14 cellular contexts compared by ENCODE assay signal in the genomic region with DNA sequence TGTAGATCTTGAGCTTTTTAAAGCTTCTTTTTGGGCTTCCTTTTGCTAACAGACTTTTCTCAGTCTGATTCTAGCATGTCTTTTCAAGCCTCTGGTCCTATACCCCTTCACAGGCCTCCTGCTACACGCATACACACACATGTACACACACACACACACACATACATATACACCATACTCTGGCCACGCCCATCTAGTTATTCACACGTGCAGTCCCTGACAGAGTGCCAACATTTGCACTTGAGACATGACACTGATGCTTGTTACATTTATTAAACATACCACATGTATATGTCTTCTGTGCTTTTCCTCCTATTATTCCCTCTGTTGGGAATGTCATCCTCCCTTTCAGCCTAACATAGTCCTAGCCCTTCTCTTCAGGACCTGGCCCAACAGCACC.
DNase-seq lines count a peak whose midpoint lies in the region; ATAC-seq and TF ChIP-seq lines count a peak whose summit lies in the region.
"Had no signal": no experiment of that assay in that cellular context is flagged by ENCODE, and none has a peak within 500 bp of the region (broad histone marks: within the 10 kb centered on the region; RNA-seq: fewer than 3 reads in every experiment).

No MANE protein-coding gene starts in this region.

- no peaks in the 10 kb centered on the region for H3K27me3 Mint-ChIP-seq in activated T-cell treated with anti-CD3 and anti-CD28 coated beads, Interleukin-2, amount 50 U/mL, for 24 hours
- no peaks in the 10 kb centered on the region for H3K27me3 Mint-ChIP-seq in activated T-cell treated with anti-CD3 and anti-CD28 coated beads, Interleukin-2, amount 50 U/mL, for 4 hours (ENCODE audit: low read depth)

- H3K27me3 ChIP-seq in ascending aorta = no peaks in the 10 kb centered on the region
- no peaks in the 10 kb centered on the region for H3K27me3 ChIP-seq in mucosa of rectum (ENCODE audit: control insufficient read depth in 2 of 2, insufficient read depth in 2 of 2, low read length in 2 of 2)
- H3K27me3 ChIP-seq: SJCRH30 had no signal

- ATAC-seq in activated T-cell treated with anti-CD3 and anti-CD28 coated beads, Interleukin-2, amount 50 U/mL, for 4 hours = no peak

- no peak overlapping the region for H3K9ac ChIP-seq in mucosa of rectum (ENCODE audit: low read depth in 1 of 2, low read length in 2 of 2)

- H3K4me1 ChIP-seq in ascending aorta (peaks cover 11 to 24% of the 10 kb centered on the region in 2 donors), mucosa of rectum (ENCODE audit: control insufficient read depth in 2 of 2, insufficient read depth in 2 of 2, low read length in 2 of 2) (peaks cover 6 to 14% of the 10 kb centered on the region in 2 donors)

- H3K9me3 ChIP-seq in ascending aorta (peaks cover 7 to 17% of the 10 kb centered on the region in 2 donors), mucosa of rectum (ENCODE audit: control insufficient read depth in 2 of 2, low read length in 2 of 2) (no peaks in the 10 kb centered on the region)

- TF ChIP-seq CTCF in ascending aorta (IDR thresholded peaks at IDR 0.05) = no peak

- intact Hi-C loops in ascending aorta (cut with DNase I) = no loop called here

- H3K36me3 ChIP-seq in ascending aorta (no peaks in the 10 kb centered on the region), mucosa of rectum (ENCODE audit: control insufficient read depth in 2 of 2, insufficient read depth in 2 of 2, low read length in 2 of 2) (no peaks in the 10 kb centered on the region)
- H3K36me3 ChIP-seq: SJCRH30 had no signal

- H3K9me3 Mint-ChIP-seq in activated T-cell treated with anti-CD3 and anti-CD28 coated beads, Interleukin-2, amount 50 U/mL, for 24 hours = peaks cover 8% of the 10 kb centered on the region
- H3K9me3 Mint-ChIP-seq in activated T-cell treated with anti-CD3 and anti-CD28 coated beads, Interleukin-2, amount 50 U/mL, for 4 hours = peaks cover 12% of the 10 kb centered on the region

- no peak for DNase-seq in activated T-cell treated with anti-CD3 and anti-CD28 coated beads, Interleukin-2, amount 50 U/mL, for 24 hours
- no peak for DNase-seq in activated T-cell treated with anti-CD3 and anti-CD28 coated beads, Interleukin-2, amount 50 U/mL, for 4 hours
- DNase-seq in ascending aorta (ENCODE audit: low spot score in 2 of 2) (no peak), cerebellar nuclear complex (lab: John Stamatoyannopoulos, UW) (no peak), SIG-M5 treated with dmso at 0.1 percent for 504 hours (lab: John Stamatoyannopoulos, UW; ENCODE audit: unreplicated experiment) (no peak), GDM1 (lab: John Stamatoyannopoulos, UW) (no peak)
- DNase-seq: ACHN; activated CD4-positive, alpha-beta T cell treated with anti-CD3 and anti-CD28 coated beads for 48 hours; H9; NCI-H510A; SJCRH30; stimulated activated CD8-positive, alpha-beta memory T cell treated with anti-CD3 and anti-CD28 coated beads, Interleukin-4, amount 100 ng/mL, for 48 hours had no signal

- H3K4me3 ChIP-seq in ascending aorta = no peak overlapping the region
- peak overlapping the region in 1 of 2 donors; percentile 43 for H3K4me3 ChIP-seq in mucosa of rectum (ENCODE audit: low read length in 2 of 2)
- H3K4me3 ChIP-seq: SJCRH30 had no signal

- H3K36me3 Mint-ChIP-seq in activated T-cell treated with anti-CD3 and anti-CD28 coated beads, Interleukin-2, amount 50 U/mL, for 24 hours (ENCODE audit: low read depth) = peaks cover 1% of the 10 kb centered on the region
- no peaks in the 10 kb centered on the region for H3K36me3 Mint-ChIP-seq in activated T-cell treated with anti-CD3 and anti-CD28 coated beads, Interleukin-2, amount 50 U/mL, for 4 hours (ENCODE audit: insufficient read depth)

- no peak overlapping the region for H3K4me3 Mint-ChIP-seq in activated T-cell treated with anti-CD3 and anti-CD28 coated beads, Interleukin-2, amount 50 U/mL, for 24 hours
- no peak overlapping the region for H3K4me3 Mint-ChIP-seq in activated T-cell treated with anti-CD3 and anti-CD28 coated beads, Interleukin-2, amount 50 U/mL, for 4 hours
- H3K4me3 Mint-ChIP-seq: H9 had no signal

- peak overlapping the region; percentile 1 for H3K27ac Mint-ChIP-seq in activated T-cell treated with anti-CD3 and anti-CD28 coated beads, Interleukin-2, amount 50 U/mL, for 24 hours

- H3K27ac ChIP-seq in ascending aorta = peak overlapping the region; percentile 36 to 71
- peak overlapping the region; percentile 66 to 80 for H3K27ac ChIP-seq in mucosa of rectum (ENCODE audit: low read depth in 2 of 2, low read length in 2 of 2)
- H3K27ac ChIP-seq in temporal lobe (ENCODE audit: low read depth, low read length) = peak overlapping the region; percentile 53
- H3K27ac ChIP-seq: SJCRH30 had no signal

- peaks cover 30% of the 10 kb centered on the region for H3K4me1 Mint-ChIP-seq in activated T-cell treated with anti-CD3 and anti-CD28 coated beads, Interleukin-2, amount 50 U/mL, for 24 hours (ENCODE audit: low read depth)
- H3K4me1 Mint-ChIP-seq in activated T-cell treated with anti-CD3 and anti-CD28 coated beads, Interleukin-2, amount 50 U/mL, for 4 hours (ENCODE audit: low read depth) = peaks cover 22% of the 10 kb centered on the region
